Comparison of ENCODE assay signal across 17 cellular contexts in genomic region chr14:58574623-58575022, GRCh38.
A peak's percentile ranks its signal among the peaks of the same experiment; 100 is the strongest.
DNase-seq lines count a peak whose midpoint lies in the region; ATAC-seq, FAIRE-seq and TF ChIP-seq lines count a peak whose summit lies in the region.
"Had no signal": no experiment of that assay in that cellular context is flagged by ENCODE, and none has a peak within 500 bp of the region (broad histone marks: within the 10 kb centered on the region; RNA-seq: fewer than 3 reads in every experiment).

No MANE protein-coding gene starts in this region.

- no peak overlapping the region for H3K9ac ChIP-seq in GM12878 (ENCODE audit: control insufficient read depth, insufficient read depth, low read length)

- TF ChIP-seq CTCF in GM12864 (IDR thresholded peaks at IDR 0.05; ENCODE audit: low read depth, low read length, missing control alignments) (peak; percentile 6), GM12878 (IDR thresholded peaks at IDR 0.05 in 2 of 3, conservative IDR thresholded peaks at IDR 0.05 in 1 of 3; ENCODE audit: control insufficient read depth in 2 of 3, extremely low read depth in 1 of 3, insufficient read depth in 1 of 3, low read depth in 3 of 3, low read length in 3 of 3) (peak in 2 of 3 experiments; percentile 14 to 18; a peak in 2 of 6 replicates), kidney epithelial cell (IDR thresholded peaks at IDR 0.05; ENCODE audit: insufficient read depth, low read length, poor library complexity, severe bottlenecking) (peak; percentile 5)

- no peak for DNase-seq in GM12864 (ENCODE audit: low read depth)
- no peak for DNase-seq in HTR-8/SVneo (ENCODE audit: insufficient read length, low spot score)
- no peak for DNase-seq in GM12878 (ENCODE audit: low read depth, low spot score)
- DNase-seq in kidney epithelial cell (ENCODE audit: low read depth), result no peak
- DNase-seq in NCI-H128 (lab: John Stamatoyannopoulos, UW; ENCODE audit: unreplicated experiment), result no peak
- DNase-seq: activated naive CD8-positive, alpha-beta T cell treated with anti-CD3 and anti-CD28 coated beads, Interleukin-2, amount 10 ng/mL, durations not matched to agents 7 days and 5 days; activated T-cell treated with anti-CD3 and anti-CD28 coated beads, Interleukin-2, amount 50 U/mL, for 24 hours; C1 segment of cervical spinal cord; caudate nucleus; islet precursor cell; SIG-M5; stimulated activated CD4-positive, alpha-beta T cell treated with anti-CD3 and anti-CD28 coated beads, Interleukin-2, amount 100 ng/mL, for 48 hours; T-helper 9 cell had no signal

- H3K36me3 ChIP-seq in GM12878 (ENCODE audit: control insufficient read depth in 2 of 2, insufficient read depth in 2 of 2, low read length in 1 of 2) (no peaks in the 10 kb centered on the region), kidney epithelial cell (ENCODE audit: control insufficient read depth, insufficient read depth, low read length) (no peaks in the 10 kb centered on the region)
- H3K36me3 ChIP-seq: gastroesophageal sphincter had no signal

- in situ Hi-C loops in GM12878 (cut with MboI), result no loop called here

- intact Hi-C loops in GM12878 (cut with micrococcal nuclease; ENCODE audit: unreplicated experiment), result no loop called here

- no peak overlapping the region for H2AFZ ChIP-seq in GM12878 (ENCODE audit: control insufficient read depth, low read depth, low read length)

- no peaks in the 10 kb centered on the region for H3K27me3 ChIP-seq in GM12878 (replicated peaks in 1 of 2; ENCODE audit: control insufficient read depth in 2 of 2, insufficient read depth in 2 of 2, low read length in 1 of 2)
- no peaks in the 10 kb centered on the region for H3K27me3 ChIP-seq in kidney epithelial cell (ENCODE audit: control insufficient read depth, insufficient read depth, low read length)
- H3K27me3 ChIP-seq: gastroesophageal sphincter had no signal

- 75% methylated on average over 2 of the region's 2 CpGs for WGBS in GM12878 (ENCODE audit: insufficient coverage, insufficient replicate concordance, low lambda C conversion rate, missing lambda C conversion rate)

- H3K79me2 ChIP-seq in GM12878 (ENCODE audit: control insufficient read depth, insufficient read depth, low read length), result no peaks in the 10 kb centered on the region

- CTCF ChIA-PET in GM12878 (lab: Yijun Ruan, JAX), result interaction anchor here (1.0 to 2.7 kb wide), 2 partner anchors 73 to 98 kb away, joined by 3 to 15 read pairs; no protein-coding TSS in a partner anchor

- H3K4me3 ChIP-seq in GM12864 (ENCODE audit: low read depth, low read length) (no peak overlapping the region), GM12878 (no peak overlapping the region), kidney epithelial cell (ENCODE audit: low read depth, low read length) (no peak overlapping the region)
- H3K4me3 ChIP-seq: gastroesophageal sphincter had no signal

- ATAC-seq in GM12878 (peak; percentile 52), HG02623 (IDR thresholded peaks at IDR 0.05; ENCODE audit: unreplicated experiment) (no peak)
- ATAC-seq in activated CD4-positive, CD25-positive, alpha-beta regulatory T cell treated with anti-CD3 and anti-CD28 coated beads, Interleukin-2, amount 50 U/mL, for 24 hours, result no peak
- ATAC-seq: gastroesophageal sphincter had no signal

- no peak for TF ChIP-seq RAD21 in GM12878 (IDR thresholded peaks at IDR 0.05; ENCODE audit: insufficient read depth, low read depth, low read length)

- POLR2A ChIA-PET in GM12878 (lab: Charles Lee), result interaction anchor here (0.5 kb wide), 1 partner anchor 53 kb away, joined by 5 read pairs; no protein-coding TSS in a partner anchor

- TF ChIP-seq EP300 in GM12878 (IDR thresholded peaks at IDR 0.05; ENCODE audit: borderline replicate concordance in 1 of 2, control insufficient read depth in 1 of 2, low read depth in 2 of 2, low read length in 2 of 2), result no peak

- RAD21 ChIA-PET in GM12878 (lab: Charles Lee; ENCODE audit: unreplicated experiment), result interaction anchor here (0.8 to 1.7 kb wide), 3 partner anchors 54 to 73 kb away, joined by 3 to 14 read pairs (median 3); no protein-coding TSS in a partner anchor

- no peaks in the 10 kb centered on the region for H3K9me3 ChIP-seq in GM12878 (replicated peaks; ENCODE audit: control insufficient read depth, insufficient read depth, low read length)
- H3K9me3 ChIP-seq: gastroesophageal sphincter had no signal

- no peak overlapping the region for H3K27ac ChIP-seq in GM12878 (ENCODE audit: control insufficient read depth, insufficient read depth)
- H3K27ac ChIP-seq: gastroesophageal sphincter had no signal

- H3K4me1 ChIP-seq in GM12878 (ENCODE audit: control insufficient read depth, insufficient read depth, low read length), result no peaks in the 10 kb centered on the region

- FAIRE-seq in HTR-8/SVneo (lab: Jason Lieb, UNC), result peak; percentile 94
- no peak for FAIRE-seq in GM12878 (lab: Jason Lieb, UNC)
- FAIRE-seq: GM12892 had no signal

- no peak overlapping the region for H3K4me2 ChIP-seq in GM12878 (ENCODE audit: control insufficient read depth, insufficient read depth)

- no peak for TF ChIP-seq POLR2A in GM12878 (IDR thresholded peaks at IDR 0.05; ENCODE audit: low read depth, low read length)

- no peaks in the 10 kb centered on the region for H4K20me1 ChIP-seq in GM12878 (ENCODE audit: control insufficient read depth, insufficient read depth)

- SMC1A ChIA-PET in GM12878 (lab: Charles Lee; ENCODE audit: uncharacterized antibody, unreplicated experiment), result interaction anchor here (0.8 to 2.1 kb wide), 7 partner anchors 15 to 454 kb away, joined by 3 to 8 read pairs (median 4); no protein-coding TSS in a partner anchor

- no TSS peak for BruUV-seq in GM12878 (replicated peaks; lab: Mats Ljungman, UMichigan)

TF ChIP-seq in GM12878, 131 proteins besides CTCF, POLR2A, EP300 and RAD21:
- TF ChIP-seq E4F1 (IDR thresholded peaks at IDR 0.05; ENCODE audit: borderline replicate concordance, partially characterized antibody) (no peak), SMC3 (IDR thresholded peaks at IDR 0.05; ENCODE audit: borderline replicate concordance, low read length) (peak; percentile 12; the same call in 1 of the 2 replicates)
TF ChIP-seq in GM12878: peak in this region for 1.
